ENCODE assay signal across 9 cellular contexts in genomic region chr1:46717654-46718053, GRCh38. TPM values are rescaled to one million over a fixed set of nuclear protein-coding genes. Genes with fewer than 3 reads are reported as not detected.
DNase-seq lines count a peak whose midpoint lies in the region; ATAC-seq and TF ChIP-seq lines count a peak whose summit lies in the region.
"Had no signal": no experiment of that assay in that cellular context is flagged by ENCODE, and none has a peak within 500 bp of the region (broad histone marks: within the 10 kb centered on the region; RNA-seq: fewer than 3 reads in every experiment).

No MANE protein-coding gene starts in this region.

- peaks cover 45% of the 10 kb centered on the region for H3K36me3 Mint-ChIP-seq in central memory CD8-positive, alpha-beta T cell (ENCODE audit: insufficient read depth)
- H3K36me3 Mint-ChIP-seq in natural killer cell = no peaks in the 10 kb centered on the region

- H3K4me3 Mint-ChIP-seq in central memory CD8-positive, alpha-beta T cell = peak overlapping the region; percentile 86
- peak overlapping the region; percentile 94 for H3K4me3 Mint-ChIP-seq in natural killer cell

- peak; percentile 16 for DNase-seq in KBM-7
- DNase-seq in central memory CD8-positive, alpha-beta T cell (ENCODE audit: low spot score in 2 of 2) = no peak
- no peak for DNase-seq in natural killer cell
- DNase-seq in NCI-H1930 (lab: John Stamatoyannopoulos, UW) = no peak
- DNase-seq in RWPE1 (ENCODE audit: low spot score) = no peak
- DNase-seq in substantia nigra (lab: John Stamatoyannopoulos, UW) = no peak
- DNase-seq in SK-N-DZ (ENCODE audit: low spot score) = no peak
- DNase-seq: NCI-H748 treated with DMSO at 0.1 percent for 48 hours had no signal

- POLR2A ChIA-PET in RWPE1 (lab: Yijun Ruan, JAX; ENCODE audit: low non-redundant PET) = no interaction called here

- CTCF ChIA-PET in RWPE1 (lab: Yijun Ruan, JAX) = no interaction called here

- H3K27ac ChIP-seq in BLaER1 treated with 17β-estradiol and CSF1 and Interleukin-3, amounts not matched to agents 10 nM and 100 nM = peak overlapping the region in 9 of 11 experiments; percentile 83 to 97 (median 95); a peak in 12 of 22 replicates
- H3K27ac ChIP-seq in RWPE1 = no peak overlapping the region
- H3K27ac ChIP-seq in substantia nigra (ENCODE audit: low read depth, low read length, poor library complexity, severe bottlenecking) = no peak overlapping the region

- no peaks in the 10 kb centered on the region for H3K27me3 Mint-ChIP-seq in central memory CD8-positive, alpha-beta T cell
- H3K27me3 Mint-ChIP-seq in natural killer cell (ENCODE audit: low read depth in 2 of 2) = no peaks in the 10 kb centered on the region

- ATAC-seq in central memory CD8-positive, alpha-beta T cell (replicated peaks; ENCODE audit: extremely low read depth, poor library complexity, severe bottlenecking) = no peak
- no peak for ATAC-seq in natural killer cell

- H4K20me1 ChIP-seq in BLaER1 treated with 17β-estradiol and CSF1 and Interleukin-3, amounts not matched to agents 10 nM and 100 nM = peaks cover 23 to 59% (median 50%) of the 10 kb centered on the region in 11 experiments; a peak in 20 of 22 replicates

- in situ Hi-C loops in KBM-7 (cut with MboI; ENCODE audit: low pct_unique_long_range_greater_than_20kb, low sequenced_read_pairs) = loop anchor here (25.0 kb wide), 1 partner anchor 155 kb away; the partner anchor contains the start of gene KNCN

- H3K4me1 ChIP-seq in BLaER1 treated with 17β-estradiol and CSF1 and Interleukin-3, amounts not matched to agents 10 nM and 100 nM = peaks cover 28 to 44% (median 29%) of the 10 kb centered on the region in 10 experiments

- peaks cover 40% of the 10 kb centered on the region for H3K4me1 Mint-ChIP-seq in central memory CD8-positive, alpha-beta T cell
- H3K4me1 Mint-ChIP-seq in natural killer cell = peaks cover 32 to 45% of the 10 kb centered on the region in 2 donors

- H3K9ac ChIP-seq in BLaER1 treated with 17β-estradiol and CSF1 and Interleukin-3, amounts not matched to agents 10 nM and 100 nM = peak overlapping the region; percentile 83 to 98 (median 98)

- peaks cover 36 to 47% (median 40%) of the 10 kb centered on the region in 11 experiments for H3K36me3 ChIP-seq in BLaER1 treated with 17β-estradiol and CSF1 and Interleukin-3, amounts not matched to agents 10 nM and 100 nM

- peak overlapping the region; percentile 96 to 100 (median 98) for H3K4me2 ChIP-seq in BLaER1 treated with 17β-estradiol and CSF1 and Interleukin-3, amounts not matched to agents 10 nM and 100 nM

- intact Hi-C loops in natural killer cell (cut with micrococcal nuclease) = loop anchor here (2.0 to 5.0 kb wide), 2 partner anchors 100 to 113 kb away; partner anchors contain the start of genes MKNK1 and MOB3C

- TF ChIP-seq CTCF in natural killer cell (IDR thresholded peaks at IDR 0.05) (no peak), RWPE1 (conservative IDR thresholded peaks at IDR 0.05; ENCODE audit: low read depth) (no peak)

- H3K27ac Mint-ChIP-seq in central memory CD8-positive, alpha-beta T cell (ENCODE audit: low read depth) = peak overlapping the region; percentile 75
- peak overlapping the region; percentile 84 to 95 for H3K27ac Mint-ChIP-seq in natural killer cell

- H3K9me3 Mint-ChIP-seq in central memory CD8-positive, alpha-beta T cell = no peaks in the 10 kb centered on the region
- no peaks in the 10 kb centered on the region for H3K9me3 Mint-ChIP-seq in natural killer cell

- H3K9me3 ChIP-seq in BLaER1 treated with 17β-estradiol and CSF1 and Interleukin-3, amounts not matched to agents 10 nM and 100 nM (replicated peaks in 1 of 11) = no peaks in the 10 kb centered on the region

- no peaks in the 10 kb centered on the region for H3K27me3 ChIP-seq in BLaER1 treated with 17β-estradiol and CSF1 and Interleukin-3, amounts not matched to agents 10 nM and 100 nM

- peak overlapping the region; percentile 73 to 99 (median 94) for H3K4me3 ChIP-seq in BLaER1 treated with 17β-estradiol and CSF1 and Interleukin-3, amounts not matched to agents 10 nM and 100 nM

RNA-seq across cellular contexts. Expression of gene EFCAB14, which starts 1.3 kb away (rescaled TPM):
- total RNA-seq in natural killer cell = 100 to 1,000 TPM in 2 of 3 donors, 10 to 100 TPM in 1; 77.7 to 130 (median 119) TPM
- 9.6 and 10.4 TPM in 2 replicates for polyA plus RNA-seq in SK-N-DZ (2014; cell fraction: cytosol; rRNA removed)
- polyA plus RNA-seq in SK-N-DZ (2014; cell fraction: nucleus; rRNA removed) = 15.5 and 16.2 TPM in 2 replicates

RNA-seq across cellular contexts. Expression of gene TEX38, which starts 46.0 kb away (rescaled TPM):
- total RNA-seq in natural killer cell = under 1 TPM in 2 of 3 donors, not detected in 1; 0.26 to 0.75 TPM
- polyA plus RNA-seq in SK-N-DZ (2014; cell fraction: cytosol; rRNA removed) = not detected in 2 replicates
- not detected in 2 replicates for polyA plus RNA-seq in SK-N-DZ (2014; cell fraction: nucleus; rRNA removed)

RNA-seq across cellular contexts. Expression of gene ATPAF1, which starts 49.5 kb away (rescaled TPM):
- 10 to 100 TPM; 18.0 to 21.7 (median 19.0) TPM for total RNA-seq in natural killer cell
- 55.8 and 69.4 TPM in 2 replicates for polyA plus RNA-seq in SK-N-DZ (2014; cell fraction: cytosol; rRNA removed)
- polyA plus RNA-seq in SK-N-DZ (2014; cell fraction: nucleus; rRNA removed) = 38.6 and 41.8 TPM in 2 replicates

Comparison
In these comparisons a context has a peak if more than half of its experiments do, and no peak if none do; other contexts are left out.
1. H3K27ac ChIP-seq: peak in BLaER1 treated with 17β-estradiol and CSF1 and Interleukin-3, amounts not matched to agents 10 nM and 100 nM (9 of 11); none in RWPE1 (single experiment) and substantia nigra (single experiment).